In genomic region chr10:106576534-106576933, GRCh38 we compare ENCODE assay signal across 27 cellular contexts.
DNase-seq lines count a peak whose midpoint lies in the region; ATAC-seq, FAIRE-seq and TF ChIP-seq lines count a peak whose summit lies in the region.
"Had no signal": no experiment of that assay in that cellular context is flagged by ENCODE, and none has a peak within 500 bp of the region (broad histone marks: within the 10 kb centered on the region; RNA-seq: fewer than 3 reads in every experiment).

No MANE protein-coding gene starts in this region.

- H4K8ac ChIP-seq in H1 (ENCODE audit: extremely low read depth, insufficient read depth, low read length): no peak overlapping the region

- H3K4me2 ChIP-seq in H1 (ENCODE audit: insufficient read depth in 1 of 2, low read depth in 2 of 2, low read length in 2 of 2): no peak overlapping the region

- POLR2A ChIA-PET in H1 (lab: Charles Lee; ENCODE audit: partially characterized antibody): no interaction called here
- POLR2A ChIA-PET in CD8-positive, alpha-beta T cell (lab: Charles Lee): no interaction called here

- H3K4me1 ChIP-seq in H1 (replicated peaks in 1 of 4; ENCODE audit: control insufficient read depth in 3 of 4, insufficient read depth in 4 of 4, low read length in 3 of 4) (peaks cover 0 to 10% (median 2%) of the 10 kb centered on the region in 4 experiments; a peak in 1 of 7 replicates), heart right ventricle (no peaks in the 10 kb centered on the region)
- H3K4me1 ChIP-seq in CD8-positive, alpha-beta T cell (ENCODE audit: insufficient read depth, low read length): no peaks in the 10 kb centered on the region
- H3K4me1 ChIP-seq: prostate gland had no signal

- no peak overlapping the region for H3K4me3 ChIP-seq in H1 (ENCODE audit: extremely low read depth in 1 of 4, insufficient read depth in 2 of 4, low read depth in 3 of 4, low read length in 4 of 4)
- H3K4me3 ChIP-seq in CD8-positive, alpha-beta T cell (ENCODE audit: low read depth, low read length): no peak overlapping the region
- no peak overlapping the region for H3K4me3 ChIP-seq in heart right ventricle
- H3K4me3 ChIP-seq: K562, prostate gland, thoracic aorta had no signal

- H3K27me3 ChIP-seq in H1 (replicated peaks in 1 of 4; ENCODE audit: control insufficient read depth in 3 of 4, extremely low read depth in 1 of 4, insufficient read depth in 3 of 4, low read length in 3 of 4) (no peaks in the 10 kb centered on the region), heart right ventricle (no peaks in the 10 kb centered on the region)
- H3K27me3 ChIP-seq in CD8-positive, alpha-beta T cell (ENCODE audit: insufficient read depth, low read length): no peaks in the 10 kb centered on the region

- ATAC-seq in GM18511 (IDR thresholded peaks at IDR 0.05; ENCODE audit: unreplicated experiment) (peak; percentile 70), GM19463 (IDR thresholded peaks at IDR 0.05; ENCODE audit: unreplicated experiment) (peak; percentile 59), HG03280 (IDR thresholded peaks at IDR 0.05; ENCODE audit: unreplicated experiment) (peak; percentile 73), HG02973 (IDR thresholded peaks at IDR 0.05; ENCODE audit: unreplicated experiment) (no peak), GM21619 (IDR thresholded peaks at IDR 0.05; ENCODE audit: unreplicated experiment) (no peak), heart right ventricle (no peak)
- ATAC-seq in CD8-positive, alpha-beta T cell: no peak
- ATAC-seq: K562; left ventricle myocardium superior; stimulated activated naive B cell treated with anti-CD40 and anti-IgM and Interleukin-4, amounts not matched to agents 10 μg/mL and 1 μg/mL and 100 μg/mL, for 72 hours; T-helper 17 cell had no signal

- no peak for DNase-seq in H1 (ENCODE audit: low read depth in 1 of 2, low spot score in 2 of 2)
- no peak for DNase-seq in CD8-positive, alpha-beta T cell
- DNase-seq in heart right ventricle: no peak
- DNase-seq: activated CD4-positive, alpha-beta T cell treated with anti-CD3 and anti-CD28 coated beads, Interleukin-2, amount 50 U/mL, for 1 hour; activated CD8-positive, alpha-beta memory T cell treated with anti-CD3 and anti-CD28 coated beads, Interleukin-2, amount 50 U/mL, for 4 hours; activated gamma-delta T cell; CD4-positive, CD25-positive, alpha-beta regulatory T cell; DMS 273 treated with DMSO at 0.1 percent for 48 hours; GOT3; left ventricle myocardium superior; NCI-H1105; NCI-H2081; NCI-H446; stimulated activated CD4-positive, alpha-beta T cell treated with anti-CD3 and anti-CD28 coated beads, Interleukin-1b, Interleukin-23, amount 100 ng/mL, for 48 hours; stimulated activated naive B cell treated with anti-CD40 and anti-IgM and Interleukin-4, amounts not matched to agents 10 μg/mL and 1 μg/mL and 100 μg/mL, for 72 hours; T-helper 17 cell had no signal

- TF ChIP-seq CTCF in H1 (IDR thresholded peaks at IDR 0.05; ENCODE audit: control extremely low read depth in 1 of 3, insufficient read depth in 1 of 3, low read depth in 1 of 3, low read length in 3 of 3) (no peak), heart right ventricle (IDR thresholded peaks at IDR 0.05) (no peak)
- TF ChIP-seq CTCF in CD8-positive, alpha-beta T cell (IDR thresholded peaks at IDR 0.05): no peak

- H2AK5ac ChIP-seq in H1 (ENCODE audit: low read depth, low read length): no peak overlapping the region; the same call in 1 of the 2 replicates

- H3K36me3 ChIP-seq in H1 (ENCODE audit: control insufficient read depth in 2 of 4, insufficient read depth in 4 of 4, low read length in 3 of 4): no peaks in the 10 kb centered on the region
- no peaks in the 10 kb centered on the region for H3K36me3 ChIP-seq in CD8-positive, alpha-beta T cell (ENCODE audit: insufficient read depth, low read length)
- H3K36me3 ChIP-seq in heart right ventricle: no peaks in the 10 kb centered on the region
- H3K36me3 ChIP-seq: prostate gland, thoracic aorta had no signal

- intact Hi-C loops in CD8-positive, alpha-beta T cell (cut with DNase I, micrococcal nuclease): no loop called here
- intact Hi-C loops in heart right ventricle (cut with DNase I): loop anchor here in 1 of 10 donors (10.0 kb wide), 1 partner anchor 622 kb away; no protein-coding TSS in a partner anchor

- no peak overlapping the region for H3K9ac ChIP-seq in H1 (replicated peaks in 1 of 4; ENCODE audit: extremely low read depth in 1 of 4, low read depth in 3 of 4, low read length in 3 of 4)

- H4K5ac ChIP-seq in H1 (ENCODE audit: insufficient read length, low read depth, low read length): no peak overlapping the region

- H3K56ac ChIP-seq in H1 (replicated peaks; ENCODE audit: insufficient read length, low read depth, low read length): no peak overlapping the region

- H3K79me1 ChIP-seq in H1 (ENCODE audit: low read depth, low read length): no peaks in the 10 kb centered on the region

- no peaks in the 10 kb centered on the region for H3K79me2 ChIP-seq in H1 (ENCODE audit: control insufficient read depth in 1 of 2, insufficient read depth in 2 of 2, low read length in 2 of 2)

- H3K23me2 ChIP-seq in H1 (ENCODE audit: low read depth, low read length): no peaks in the 10 kb centered on the region; the same call in 1 of the 2 replicates

- no peak overlapping the region for H3K27ac Mint-ChIP-seq in CD8-positive, alpha-beta T cell
- H3K27ac Mint-ChIP-seq: CD4-positive, CD25-positive, alpha-beta regulatory T cell; dendritic cell treated with granulocyte-macrophage colony-stimulating factor and Interleukin-4, amounts not matched to agents 40 ng/mL and 50 ng/mL, for 4 days; stimulated activated naive B cell treated with anti-CD40 and anti-IgM and Interleukin-4, amounts not matched to agents 10 μg/mL and 1 μg/mL and 100 μg/mL, for 72 hours; T-helper 17 cell had no signal

- H2AFZ ChIP-seq in H1 (ENCODE audit: low read length): 0 out of 2 replicates have a peak overlapping the region, but pooled peaks have one; percentile 34

- no peak overlapping the region for H4K91ac ChIP-seq in H1 (replicated peaks; ENCODE audit: insufficient read length, low read length)

- no peaks in the 10 kb centered on the region for H3K27me3 Mint-ChIP-seq in CD8-positive, alpha-beta T cell (ENCODE audit: low read depth)
- H3K27me3 Mint-ChIP-seq: CD4-positive, CD25-positive, alpha-beta regulatory T cell; dendritic cell treated with granulocyte-macrophage colony-stimulating factor and Interleukin-4, amounts not matched to agents 40 ng/mL and 50 ng/mL, for 4 days; T-helper 17 cell had no signal

- CTCF ChIA-PET in H1 (lab: Charles Lee; ENCODE audit: partially characterized antibody): interaction anchor here (0.6 to 2.1 kb wide), 5 partner anchors 10 to 532 kb away, joined by 3 to 6 read pairs (median 4); no protein-coding TSS in a partner anchor
- CTCF ChIA-PET in CD8-positive, alpha-beta T cell (lab: Charles Lee): no interaction called here

- no peaks in the 10 kb centered on the region for H4K20me1 ChIP-seq in H1 (replicated peaks in 1 of 2; ENCODE audit: control insufficient read depth in 1 of 2, insufficient read depth in 2 of 2, low read length in 2 of 2)

- no peak overlapping the region for H2BK5ac ChIP-seq in H1 (ENCODE audit: low read depth, low read length)

- H3K14ac ChIP-seq in H1 (ENCODE audit: insufficient read length): no peak overlapping the region

- FAIRE-seq in H1 (lab: Jason Lieb, UNC): no peak
- FAIRE-seq: K562 had no signal

- H3K9me3 Mint-ChIP-seq in CD8-positive, alpha-beta T cell: no peaks in the 10 kb centered on the region
- H3K9me3 Mint-ChIP-seq: dendritic cell treated with granulocyte-macrophage colony-stimulating factor and Interleukin-4, amounts not matched to agents 40 ng/mL and 50 ng/mL, for 4 days; neural crest cell; stimulated activated naive B cell treated with anti-CD40 and anti-IgM and Interleukin-4, amounts not matched to agents 10 μg/mL and 1 μg/mL and 100 μg/mL, for 72 hours had no signal

- no peak overlapping the region for H3K18ac ChIP-seq in H1 (ENCODE audit: extremely low read depth, low read length)

- H3K23ac ChIP-seq in H1 (ENCODE audit: insufficient read length): no peak overlapping the region

- H3K4me1 Mint-ChIP-seq in CD8-positive, alpha-beta T cell (ENCODE audit: low read depth): no peaks in the 10 kb centered on the region
- H3K4me1 Mint-ChIP-seq: CD4-positive, CD25-positive, alpha-beta regulatory T cell; stimulated activated naive B cell treated with anti-CD40 and anti-IgM and Interleukin-4, amounts not matched to agents 10 μg/mL and 1 μg/mL and 100 μg/mL, for 72 hours; T-helper 17 cell had no signal

- no peaks in the 10 kb centered on the region for H3K36me3 Mint-ChIP-seq in CD8-positive, alpha-beta T cell
- H3K36me3 Mint-ChIP-seq: CD4-positive, CD25-positive, alpha-beta regulatory T cell; stimulated activated naive B cell treated with anti-CD40 and anti-IgM and Interleukin-4, amounts not matched to agents 10 μg/mL and 1 μg/mL and 100 μg/mL, for 72 hours had no signal

- no peak for TF ChIP-seq POLR2A in H1 (IDR thresholded peaks at IDR 0.05; ENCODE audit: control extremely low read depth in 1 of 2, low read depth in 2 of 2, low read length in 2 of 2)

- TF ChIP-seq EP300 in H1 (IDR thresholded peaks at IDR 0.05; ENCODE audit: borderline replicate concordance in 1 of 2, low read depth in 2 of 2, low read length in 2 of 2): no peak

- H3K27ac ChIP-seq in H1 (ENCODE audit: low read depth, low read length) (no peak overlapping the region), heart right ventricle (no peak overlapping the region)
- H3K27ac ChIP-seq in CD8-positive, alpha-beta T cell (ENCODE audit: low read depth, low read length): no peak overlapping the region
- H3K27ac ChIP-seq: prostate gland, thoracic aorta, VCaP had no signal

- H2BK120ac ChIP-seq in H1 (replicated peaks; ENCODE audit: low read depth, low read length): no peak overlapping the region

- no peak overlapping the region for H3K4me3 Mint-ChIP-seq in CD8-positive, alpha-beta T cell
- H3K4me3 Mint-ChIP-seq: CD4-positive, CD25-positive, alpha-beta regulatory T cell; dendritic cell treated with granulocyte-macrophage colony-stimulating factor and Interleukin-4, amounts not matched to agents 40 ng/mL and 50 ng/mL, for 4 days; neural crest cell; stimulated activated naive B cell treated with anti-CD40 and anti-IgM and Interleukin-4, amounts not matched to agents 10 μg/mL and 1 μg/mL and 100 μg/mL, for 72 hours; T-helper 17 cell had no signal

- H3K4ac ChIP-seq in H1 (replicated peaks; ENCODE audit: insufficient read length, low read depth, low read length): no peak overlapping the region

- H2BK12ac ChIP-seq in H1 (ENCODE audit: low read depth, low read length): no peak overlapping the region

- 89% methylated on average over 4 of the region's 4 CpGs; no CpG with 5 or more reads in 1 of the 2 experiments for WGBS in H1 (ENCODE audit: extremely low coverage in 1 of 2, insufficient coverage in 1 of 2, insufficient read length in 1 of 2, insufficient replicate concordance in 2 of 2, low coverage in 1 of 2, low lambda C conversion rate in 2 of 2, missing lambda C conversion rate in 1 of 2), 2 experiments
- 61 to 78% methylated on average over 4 of the region's 4 CpGs for WGBS in heart right ventricle, 2 donors

- H2BK15ac ChIP-seq in H1 (ENCODE audit: low read length): no peak overlapping the region

- TF ChIP-seq RAD21 in H1 (IDR thresholded peaks at IDR 0.05 in 1 of 2, conservative IDR thresholded peaks at IDR 0.05 in 1 of 2; ENCODE audit: low read depth in 2 of 2, low read length in 2 of 2): no peak

- H3K9me3 ChIP-seq in H1 (ENCODE audit: insufficient read depth in 2 of 2, low read depth in 1 of 2, low read length in 1 of 2) (no peaks in the 10 kb centered on the region), heart right ventricle (no peaks in the 10 kb centered on the region)
- H3K9me3 ChIP-seq in CD8-positive, alpha-beta T cell (ENCODE audit: low read length): no peaks in the 10 kb centered on the region
- H3K9me3 ChIP-seq: prostate gland, thoracic aorta had no signal

- H2BK20ac ChIP-seq in H1 (ENCODE audit: low read length): no peak overlapping the region

Comparison
In these comparisons a context has a peak if more than half of its experiments do, and no peak if none do; other contexts are left out.
1. ATAC-seq: peak in GM18511 (single experiment), GM19463 (single experiment) and HG03280 (single experiment); none in CD8-positive, alpha-beta T cell (single experiment), HG02973 (single experiment), GM21619 (single experiment) and heart right ventricle (0 of 8).